ENCODE assay signal across 3 cellular contexts in genomic region chr7:43195256-43195655, GRCh38.
TF ChIP-seq lines count a peak whose summit lies in the region.

No MANE protein-coding gene starts in this region.

TF ChIP-seq in SK-N-SH treated with all-trans-retinoic acid at 6 μM for 48 hours, 23 proteins besides CTCF, POLR2A, EP300 and RAD21:
- no peak for TF ChIP-seq CREB5 (CRISPR knock-in tag; IDR thresholded peaks at IDR 0.05; ENCODE audit: low read depth)
- no peak for TF ChIP-seq ZNF565 (CRISPR knock-in tag; conservative IDR thresholded peaks at IDR 0.05; ENCODE audit: low read depth)
- no peak for TF ChIP-seq PPARA (CRISPR knock-in tag; IDR thresholded peaks at IDR 0.05; ENCODE audit: borderline replicate concordance)
- TF ChIP-seq SNAI2 (CRISPR knock-in tag; IDR thresholded peaks at IDR 0.05): no peak
- TF ChIP-seq TCF4 (CRISPR knock-in tag; IDR thresholded peaks at IDR 0.05; ENCODE audit: borderline replicate concordance): no peak

TF ChIP-seq in SK-N-SH, 30 proteins besides CTCF, POLR2A, EP300 and RAD21 (continued from another document):
- TF ChIP-seq ZBTB33 (IDR thresholded peaks at IDR 0.05; ENCODE audit: borderline replicate concordance, low read depth): no peak
- no peak for TF ChIP-seq JUND (IDR thresholded peaks at IDR 0.05)
- no peak for TF ChIP-seq MAX (IDR thresholded peaks at IDR 0.05; ENCODE audit: low read depth)

TF ChIP-seq in H1, 55 proteins besides CTCF, POLR2A, EP300 and RAD21:
- no peak for TF ChIP-seq ATF2 (IDR thresholded peaks at IDR 0.05; ENCODE audit: low read length)
- no peak for TF ChIP-seq RXRA (IDR thresholded peaks at IDR 0.05; ENCODE audit: insufficient read depth, low read depth, low read length)
- TF ChIP-seq RFX5 (IDR thresholded peaks at IDR 0.05; ENCODE audit: borderline replicate concordance, low read depth, low read length): 0 out of 2 replicates have a peak, but pooled peaks have one; percentile 22
TF ChIP-seq in H1: peak in this region for 1.
